In the genomic region with DNA sequence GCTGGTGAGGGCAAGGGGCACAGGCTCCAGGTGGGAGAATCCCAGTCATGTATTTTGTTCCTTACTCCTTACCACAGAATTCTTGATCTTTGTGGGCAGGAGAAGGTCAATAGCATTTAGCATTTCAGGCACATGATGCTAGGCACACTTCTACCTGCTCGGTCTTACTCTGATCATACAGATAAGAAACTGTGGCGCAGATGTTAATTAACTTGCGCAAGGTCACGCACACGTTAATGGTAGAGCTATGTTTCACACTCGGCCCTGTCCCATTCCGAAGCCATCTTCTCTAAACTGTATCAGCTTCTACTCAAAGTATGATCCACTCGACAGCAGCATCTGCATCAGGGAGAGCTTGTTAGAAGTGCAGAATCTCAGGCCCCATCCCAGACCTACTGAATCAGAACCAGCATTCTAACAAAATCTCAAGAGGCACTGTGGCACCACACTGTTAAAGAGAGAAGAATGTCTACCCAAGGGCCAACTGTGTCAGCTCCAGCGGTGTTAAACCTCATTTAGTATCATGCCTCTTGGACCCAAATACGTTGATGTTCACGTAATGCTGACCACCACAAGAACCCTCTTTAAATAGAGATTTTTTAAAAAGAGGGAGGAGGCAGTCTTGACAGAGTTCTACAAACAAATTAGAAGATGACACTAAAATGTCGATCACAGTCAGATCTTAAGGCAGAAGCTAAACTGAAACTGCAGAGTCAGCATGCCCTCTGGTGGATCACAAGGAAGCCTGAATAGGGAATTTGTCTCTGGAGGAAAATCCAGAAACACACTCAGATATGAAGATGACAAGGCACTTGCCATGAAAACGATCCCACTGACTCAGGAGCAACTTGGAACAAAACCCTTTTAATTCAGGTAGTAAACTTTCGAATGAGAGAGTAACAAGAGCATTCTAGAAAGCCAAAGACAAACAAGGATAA, we compare ENCODE assay signal across 8 cellular contexts. TPM values are rescaled to one million over a fixed set of nuclear protein-coding genes. Genes with fewer than 3 reads are reported as not detected.
DNase-seq lines count a peak whose midpoint lies in the region; ATAC-seq and TF ChIP-seq lines count a peak whose summit lies in the region.

No MANE protein-coding gene starts in this region.

- TF ChIP-seq CTCF in BE2C (IDR thresholded peaks at IDR 0.05; ENCODE audit: low read depth, low read length) (peak; percentile 33), endothelial cell (IDR thresholded peaks at IDR 0.05; ENCODE audit: unreplicated experiment) (peak; percentile 49), mucosa of descending colon (IDR thresholded peaks at IDR 0.05) (peak; percentile 35)

- H3K4me1 ChIP-seq in BE2C (no peaks in the 10 kb centered on the region), mucosa of descending colon (ENCODE audit: low read depth) (peaks cover 14% of the 10 kb centered on the region)

- ATAC-seq in mucosa of descending colon (peak; percentile 59), HG03457 (IDR thresholded peaks at IDR 0.05; ENCODE audit: unreplicated experiment) (no peak), HG03045 (IDR thresholded peaks at IDR 0.05; ENCODE audit: unreplicated experiment) (no peak)

- DNase-seq in BE2C = no peak
- peak; percentile 26 for DNase-seq in NCI-H1105 treated with DMSO at 0.1 percent for 48 hours (lab: John Stamatoyannopoulos, UW)
- peak; percentile 21 for DNase-seq in endothelial cell (ENCODE audit: low spot score)
- peak in 1 of 3 donors; percentile 68 for DNase-seq in mucosa of descending colon
- DNase-seq in GOT3 (lab: John Stamatoyannopoulos, UW) = no peak
- DNase-seq in SKM-1 (lab: John Stamatoyannopoulos, UW; ENCODE audit: unreplicated experiment) = no peak

- no peaks in the 10 kb centered on the region for H3K9me3 ChIP-seq in BE2C
- no peaks in the 10 kb centered on the region for H3K9me3 ChIP-seq in mucosa of descending colon

- H3K36me3 Mint-ChIP-seq in endothelial cell (ENCODE audit: low read depth, unreplicated experiment) = no peaks in the 10 kb centered on the region

- H3K36me3 ChIP-seq in BE2C = no peaks in the 10 kb centered on the region
- H3K36me3 ChIP-seq in mucosa of descending colon (ENCODE audit: low read depth) = no peaks in the 10 kb centered on the region

- intact Hi-C loops in mucosa of descending colon (cut with DNase I, micrococcal nuclease) = loop anchor here (5.0 to 10.0 kb wide), 3 partner anchors 58 to 235 kb away; no protein-coding TSS in a partner anchor

- no peak overlapping the region for H3K27ac Mint-ChIP-seq in endothelial cell (ENCODE audit: unreplicated experiment)

- H3K27me3 ChIP-seq in BE2C = no peaks in the 10 kb centered on the region

- H3K4me1 Mint-ChIP-seq in endothelial cell (ENCODE audit: unreplicated experiment) = no peaks in the 10 kb centered on the region

- H3K9me3 Mint-ChIP-seq in endothelial cell (ENCODE audit: unreplicated experiment) = no peaks in the 10 kb centered on the region

- no peaks in the 10 kb centered on the region for H3K27me3 Mint-ChIP-seq in endothelial cell (ENCODE audit: unreplicated experiment)

- H3K4me3 ChIP-seq in BE2C (ENCODE audit: low read depth, low read length) (no peak overlapping the region), mucosa of descending colon (no peak overlapping the region)

- H3K4me3 Mint-ChIP-seq in endothelial cell (ENCODE audit: unreplicated experiment) = no peak overlapping the region

RNA-seq across cellular contexts. Expression of gene STXBP6, which starts 7.3 kb away (rescaled TPM):
- 2.0 TPM for polyA plus RNA-seq in BE2C (2012; ENCODE audit: insufficient read depth, insufficient read length, low read depth)
- total RNA-seq in endothelial cell (ENCODE audit: unreplicated experiment) = 0.51 TPM
- 10 to 100 TPM; 10.9 to 25.9 (median 19.8) TPM for total RNA-seq in mucosa of descending colon

Comparison
In these comparisons a context has a peak if more than half of its experiments do, and no peak if none do; other contexts are left out.
1. DNase-seq: peak in NCI-H1105 treated with DMSO at 0.1 percent for 48 hours (single experiment) and endothelial cell (single experiment); none in BE2C (single experiment), GOT3 (single experiment) and SKM-1 (single experiment).
2. Peak in every context shown above with its lines, with median percentiles within 50 percentile points of each other: CTCF ChIP-seq.